Comparison of ENCODE assay signal across 10 cellular contexts in the genomic region with DNA sequence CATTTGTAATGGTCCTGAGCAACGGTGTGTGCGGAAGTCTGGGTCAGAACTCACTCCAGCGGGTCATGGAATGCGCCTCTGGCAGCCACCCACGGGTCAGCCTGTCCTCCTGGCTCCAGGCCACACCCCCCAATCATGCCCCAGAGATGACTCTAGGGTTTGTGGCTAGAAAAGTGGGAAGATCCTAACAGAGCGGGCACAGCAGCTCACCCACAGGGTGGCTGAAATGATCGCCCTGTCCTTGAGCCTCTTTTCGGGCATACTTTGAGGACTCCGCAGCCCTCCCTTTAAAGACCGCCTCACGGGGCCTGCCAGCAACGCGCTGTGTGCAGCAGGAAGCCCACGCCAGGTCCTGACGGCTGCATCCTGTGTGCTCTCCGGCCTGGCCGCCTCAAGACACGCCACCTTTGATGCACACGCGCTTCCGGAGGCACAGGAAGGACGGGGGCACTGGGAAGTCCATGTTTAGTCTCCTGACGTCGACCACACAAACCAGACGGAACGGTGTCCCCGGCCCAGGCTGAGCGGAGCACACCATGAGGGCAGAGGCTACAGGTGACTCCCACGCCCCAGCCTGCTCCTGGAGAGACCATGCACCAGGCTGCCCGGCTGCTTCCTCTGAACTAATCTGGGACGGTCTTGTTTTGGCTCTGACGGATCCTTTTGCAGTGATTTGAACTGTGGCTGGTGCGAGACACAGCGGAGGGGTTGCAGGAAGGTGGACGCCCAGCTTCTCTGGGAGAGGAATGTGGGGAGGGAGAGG.
DNase-seq lines count a peak whose midpoint lies in the region; ATAC-seq and TF ChIP-seq lines count a peak whose summit lies in the region.
"Had no signal": no experiment of that assay in that cellular context is flagged by ENCODE, and none has a peak within 500 bp of the region (broad histone marks: within the 10 kb centered on the region; RNA-seq: fewer than 3 reads in every experiment).

No MANE protein-coding gene starts in this region.

- H3K4me1 Mint-ChIP-seq in T-cell (peaks cover 8 to 34% (median 9%) of the 10 kb centered on the region in 3 donors), HFFc6 (ENCODE audit: low read depth) (peaks cover 5% of the 10 kb centered on the region)

- H3K36me3 Mint-ChIP-seq in T-cell: no peaks in the 10 kb centered on the region
- H3K36me3 Mint-ChIP-seq in HFFc6 (ENCODE audit: low read depth): peaks cover 14% of the 10 kb centered on the region

- H3K9me3 ChIP-seq in SJCRH30 (replicated peaks): no peaks in the 10 kb centered on the region

- H3K4me1 ChIP-seq in SJCRH30: peaks cover 5% of the 10 kb centered on the region

- no peak for TF ChIP-seq CTCF in HFFc6 (IDR thresholded peaks at IDR 0.05)

- DNase-seq in EL (peak; percentile 77), T-cell (peak in 5 of 34 experiments; percentile 10 to 22 (median 19)), epidermal melanocyte (ENCODE audit: insufficient read length, low spot score) (peak; percentile 36), posterior vena cava (ENCODE audit: low spot score) (peak; percentile 78), NCI-H1105 treated with DMSO at 0.1 percent for 48 hours (lab: John Stamatoyannopoulos, UW) (no peak), HFFc6 (no peak), caudate nucleus (lab: John Stamatoyannopoulos, UW) (no peak), SJCRH30 (no peak)
- DNase-seq: NCI-H446 treated with DMSO at 0.1 percent for 48 hours had no signal

- peak overlapping the region in 1 of 2 donors; percentile 71 for H3K27ac Mint-ChIP-seq in T-cell
- no peak overlapping the region for H3K27ac Mint-ChIP-seq in HFFc6
- H3K27ac Mint-ChIP-seq: nephron had no signal

- H3K27me3 ChIP-seq in SJCRH30: no peaks in the 10 kb centered on the region

- POLR2A ChIA-PET in T-cell (lab: Charles Lee): interaction anchor here in 1 of 2 donors (0.6 kb wide), 1 partner anchor 12 kb away, joined by 4 read pairs; no protein-coding TSS in a partner anchor

- H3K27me3 Mint-ChIP-seq in T-cell (peaks cover 0 to under 1% of the 10 kb centered on the region in 2 donors), HFFc6 (ENCODE audit: insufficient read depth) (no peaks in the 10 kb centered on the region; the same call in 1 of the 2 replicates)

- intact Hi-C loops in posterior vena cava (cut with DNase I): no loop called here

- H3K36me3 ChIP-seq in SJCRH30: peaks cover 11% of the 10 kb centered on the region; the same call in 1 of the 2 replicates

- CTCF ChIA-PET in T-cell (lab: Charles Lee): no interaction called here

- H3K27ac ChIP-seq in caudate nucleus (ENCODE audit: low read depth, low read length) (no peak overlapping the region), SJCRH30 (no peak overlapping the region)

- H3K4me3 ChIP-seq in SJCRH30: no peak overlapping the region

- H3K9me3 Mint-ChIP-seq in T-cell (no peaks in the 10 kb centered on the region), HFFc6 (no peaks in the 10 kb centered on the region)
- H3K9me3 Mint-ChIP-seq: nephron had no signal

- H3K4me3 Mint-ChIP-seq in T-cell (peak overlapping the region; percentile 31 to 73 (median 32)), HFFc6 (no peak overlapping the region)
- H3K4me3 Mint-ChIP-seq: nephron had no signal

- peak; percentile 32 to 70 (median 63) for ATAC-seq in T-cell (replicated peaks in 1 of 4)

Comparison
In these comparisons a context has a peak if more than half of its experiments do, and no peak if none do; other contexts are left out.
1. DNase-seq: peak in EL (single experiment), epidermal melanocyte (single experiment) and posterior vena cava (single experiment); none in NCI-H1105 treated with DMSO at 0.1 percent for 48 hours (single experiment), HFFc6 (single experiment), caudate nucleus (0 of 61) and SJCRH30 (0 of 2).